16 cellular contexts compared by ENCODE assay signal in genomic region chr13:52749446-52749845, GRCh38. TPM values are rescaled to one million over a fixed set of nuclear protein-coding genes. Genes with fewer than 3 reads are reported as not detected.
"Had no signal": no experiment of that assay in that cellular context is flagged by ENCODE, and none has a peak within 500 bp of the region (broad histone marks: within the 10 kb centered on the region; RNA-seq: fewer than 3 reads in every experiment).

No MANE protein-coding gene starts in this region.

- H3K4me1 ChIP-seq: body of pancreas, gastrocnemius medialis, heart right ventricle, right atrium auricular region, uterus had no signal

- H3K36me3 ChIP-seq: gastrocnemius medialis, heart right ventricle, right atrium auricular region, thyroid gland, uterus had no signal

- DNase-seq: activated CD4-positive, alpha-beta T cell treated with anti-CD3 and anti-CD28 coated beads, Interleukin-2, amount 50 U/mL, for 4 hours; activated CD4-positive, CD25-positive, alpha-beta regulatory T cell treated with anti-CD3 and anti-CD28 coated beads, Interleukin-2, amount 50 U/mL, for 72 hours; activated T-cell treated with anti-CD3 and anti-CD28 coated beads, Interleukin-2, amount 50 U/mL, for 1 hour; central memory CD4-positive, alpha-beta T cell; cortex of kidney; effector CD8-positive, alpha-beta T cell; gastrocnemius medialis; heart right ventricle; natural killer cell; small intestine; thyroid gland; uterus had no signal

- H3K9me3 ChIP-seq: body of pancreas, gastrocnemius medialis, heart right ventricle, right atrium auricular region, thyroid gland, uterus had no signal

- H3K27ac ChIP-seq: body of pancreas, epithelial cell of prostate, gastrocnemius medialis, heart right ventricle, right atrium auricular region, thyroid gland, uterus had no signal

- H3K27me3 ChIP-seq: body of pancreas, gastrocnemius medialis, right atrium auricular region, thyroid gland, uterus had no signal

- H3K4me3 ChIP-seq: body of pancreas, gastrocnemius medialis, heart right ventricle, right atrium auricular region, thyroid gland, uterus had no signal

- ATAC-seq: body of pancreas, gastrocnemius medialis, heart right ventricle, natural killer cell had no signal

RNA-seq across cellular contexts. Expression of gene CNMD, which starts 9.8 kb away (rescaled TPM):
- total RNA-seq: gastrocnemius medialis, heart right ventricle, natural killer cell, posterior vena cava, right atrium auricular region, uterus had no signal
